ENCODE assay signal across 8 cellular contexts in the genomic region with DNA sequence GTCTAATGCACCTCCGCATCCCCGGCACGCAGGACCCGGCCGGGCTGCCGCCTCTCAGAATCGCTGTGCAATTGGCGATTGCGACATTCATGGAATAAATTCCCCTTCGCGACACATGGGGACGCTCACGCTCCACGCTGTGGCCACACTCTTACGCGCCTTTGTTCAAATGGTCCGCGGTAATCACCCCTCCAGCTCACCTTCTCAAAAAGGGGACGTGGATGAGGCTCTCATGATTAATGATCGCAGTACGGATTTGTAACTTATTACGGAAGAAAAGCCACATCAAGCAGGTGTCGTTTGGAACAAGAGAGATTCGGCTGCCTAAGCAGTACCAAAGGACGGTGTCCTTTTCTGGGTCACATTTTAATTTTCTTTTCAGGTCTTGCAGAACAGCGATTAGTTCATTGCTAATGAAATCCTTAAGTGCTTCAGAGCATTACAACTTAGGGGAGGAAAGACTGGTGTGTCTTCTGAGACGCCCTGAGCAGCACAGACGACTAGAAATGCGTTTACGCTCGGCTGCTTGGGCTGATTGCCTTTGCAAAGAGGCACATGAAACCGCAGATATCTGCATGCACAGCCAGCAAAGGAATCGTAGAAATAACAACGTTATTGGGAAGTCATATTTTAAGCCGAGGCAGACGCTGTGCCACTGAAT. TPM values are rescaled to one million over a fixed set of nuclear protein-coding genes. Genes with fewer than 3 reads are reported as not detected.
DNase-seq lines count a peak whose midpoint lies in the region; ATAC-seq and TF ChIP-seq lines count a peak whose summit lies in the region.

No MANE protein-coding gene starts in this region.

- ATAC-seq in DND-41 (ENCODE audit: insufficient read depth, low read depth) (no peak), HG02798 (IDR thresholded peaks at IDR 0.05; ENCODE audit: poor library complexity, unreplicated experiment) (peak; percentile 45), GM21526 (IDR thresholded peaks at IDR 0.05; ENCODE audit: low FRiP score, unreplicated experiment) (no peak)
- ATAC-seq in stimulated activated naive CD8-positive, alpha-beta T cell treated with anti-CD3 and anti-CD28 coated beads, Interleukin-15, amount 100 ng/mL, for 72 hours: peak; percentile 75

- no peaks in the 10 kb centered on the region for H3K36me3 ChIP-seq in DND-41 (ENCODE audit: insufficient read depth, low read length)

- H3K27ac Mint-ChIP-seq in stimulated activated naive CD8-positive, alpha-beta T cell treated with anti-CD3 and anti-CD28 coated beads, Interleukin-15, amount 100 ng/mL, for 72 hours: no peak overlapping the region
- no peak overlapping the region for H3K27ac Mint-ChIP-seq in activated T-cell treated with anti-CD3 and anti-CD28 coated beads, Interleukin-2, amount 50 U/mL, for 24 hours

- no peak overlapping the region for H3K9ac ChIP-seq in DND-41 (ENCODE audit: low read depth, low read length)

- H3K9me3 Mint-ChIP-seq in stimulated activated naive CD8-positive, alpha-beta T cell treated with anti-CD3 and anti-CD28 coated beads, Interleukin-15, amount 100 ng/mL, for 72 hours: peaks cover 10% of the 10 kb centered on the region in 2 donors
- peaks cover 11% of the 10 kb centered on the region for H3K9me3 Mint-ChIP-seq in activated T-cell treated with anti-CD3 and anti-CD28 coated beads, Interleukin-2, amount 50 U/mL, for 24 hours

- no peak overlapping the region for H3K4me3 ChIP-seq in DND-41 (ENCODE audit: low read depth in 1 of 2, low read length in 2 of 2)

- H3K4me3 Mint-ChIP-seq in stimulated activated naive CD8-positive, alpha-beta T cell treated with anti-CD3 and anti-CD28 coated beads, Interleukin-15, amount 100 ng/mL, for 72 hours: peak overlapping the region in 1 of 2 donors; percentile 31
- no peak overlapping the region for H3K4me3 Mint-ChIP-seq in activated T-cell treated with anti-CD3 and anti-CD28 coated beads, Interleukin-2, amount 50 U/mL, for 24 hours

- H3K27me3 ChIP-seq in DND-41 (ENCODE audit: insufficient read depth, low read length, poor library complexity): no peaks in the 10 kb centered on the region

- peaks cover 6% of the 10 kb centered on the region for H3K4me1 Mint-ChIP-seq in stimulated activated naive CD8-positive, alpha-beta T cell treated with anti-CD3 and anti-CD28 coated beads, Interleukin-15, amount 100 ng/mL, for 72 hours
- H3K4me1 Mint-ChIP-seq in activated T-cell treated with anti-CD3 and anti-CD28 coated beads, Interleukin-2, amount 50 U/mL, for 24 hours (ENCODE audit: low read depth): no peaks in the 10 kb centered on the region

- H4K20me1 ChIP-seq in DND-41 (ENCODE audit: insufficient read depth, low read length): no peaks in the 10 kb centered on the region

- TF ChIP-seq CTCF in DND-41 (IDR thresholded peaks at IDR 0.05; ENCODE audit: borderline replicate concordance, extremely low read depth, low read length, poor library complexity, severe bottlenecking): peak; percentile 35

- H3K79me2 ChIP-seq in DND-41 (ENCODE audit: insufficient read depth, low read length): no peaks in the 10 kb centered on the region

- DNase-seq in DND-41 (no peak), NCI-H82 (lab: John Stamatoyannopoulos, UW) (peak; percentile 88), cerebellum (ENCODE audit: low spot score) (peak; percentile 59), kidney glomerular epithelial cell (lab: John Stamatoyannopoulos, UW) (peak; percentile 36)
- DNase-seq in stimulated activated naive CD8-positive, alpha-beta T cell treated with anti-CD3 and anti-CD28 coated beads, Interleukin-15, amount 100 ng/mL, for 72 hours: peak; percentile 17 to 43
- no peak for DNase-seq in activated T-cell treated with anti-CD3 and anti-CD28 coated beads, Interleukin-2, amount 50 U/mL, for 24 hours

- no peak overlapping the region for H2AFZ ChIP-seq in DND-41 (ENCODE audit: low read depth, low read length)

- H3K36me3 Mint-ChIP-seq in activated T-cell treated with anti-CD3 and anti-CD28 coated beads, Interleukin-2, amount 50 U/mL, for 24 hours (ENCODE audit: low read depth): no peaks in the 10 kb centered on the region

- H3K27ac ChIP-seq in DND-41 (ENCODE audit: low read length): no peak overlapping the region

- peaks cover 80% of the 10 kb centered on the region for H3K27me3 Mint-ChIP-seq in stimulated activated naive CD8-positive, alpha-beta T cell treated with anti-CD3 and anti-CD28 coated beads, Interleukin-15, amount 100 ng/mL, for 72 hours
- H3K27me3 Mint-ChIP-seq in activated T-cell treated with anti-CD3 and anti-CD28 coated beads, Interleukin-2, amount 50 U/mL, for 24 hours: peaks cover 66% of the 10 kb centered on the region

- no peak overlapping the region for H3K4me2 ChIP-seq in DND-41 (ENCODE audit: insufficient read depth, low read length)

- no peaks in the 10 kb centered on the region for H3K4me1 ChIP-seq in DND-41 (ENCODE audit: insufficient read depth, low read length)

- peaks cover 9% of the 10 kb centered on the region for H3K9me3 ChIP-seq in DND-41 (ENCODE audit: insufficient read depth, low read length, severe bottlenecking)

RNA-seq across cellular contexts. Expression of a gene that starts 37.3 kb away (rescaled TPM):
- 4.3 TPM for total RNA-seq in cerebellum

RNA-seq across cellular contexts. Expression of a gene that starts 44.5 kb away (rescaled TPM):
- total RNA-seq in cerebellum: 245 TPM

Comparison
In these comparisons a context has a peak if more than half of its experiments do, and no peak if none do; other contexts are left out.
1. ATAC-seq: peak in HG02798 (single experiment) and stimulated activated naive CD8-positive, alpha-beta T cell treated with anti-CD3 and anti-CD28 coated beads, Interleukin-15, amount 100 ng/mL, for 72 hours (single experiment); none in DND-41 (single experiment) and GM21526 (single experiment).
2. DNase-seq: peak in NCI-H82 (single experiment), cerebellum (single experiment), kidney glomerular epithelial cell (single experiment) and stimulated activated naive CD8-positive, alpha-beta T cell treated with anti-CD3 and anti-CD28 coated beads, Interleukin-15, amount 100 ng/mL, for 72 hours (2 of 2); none in DND-41 (single experiment) and activated T-cell treated with anti-CD3 and anti-CD28 coated beads, Interleukin-2, amount 50 U/mL, for 24 hours (single experiment).